ENCODE assay signal across 10 cellular contexts in the genomic region with DNA sequence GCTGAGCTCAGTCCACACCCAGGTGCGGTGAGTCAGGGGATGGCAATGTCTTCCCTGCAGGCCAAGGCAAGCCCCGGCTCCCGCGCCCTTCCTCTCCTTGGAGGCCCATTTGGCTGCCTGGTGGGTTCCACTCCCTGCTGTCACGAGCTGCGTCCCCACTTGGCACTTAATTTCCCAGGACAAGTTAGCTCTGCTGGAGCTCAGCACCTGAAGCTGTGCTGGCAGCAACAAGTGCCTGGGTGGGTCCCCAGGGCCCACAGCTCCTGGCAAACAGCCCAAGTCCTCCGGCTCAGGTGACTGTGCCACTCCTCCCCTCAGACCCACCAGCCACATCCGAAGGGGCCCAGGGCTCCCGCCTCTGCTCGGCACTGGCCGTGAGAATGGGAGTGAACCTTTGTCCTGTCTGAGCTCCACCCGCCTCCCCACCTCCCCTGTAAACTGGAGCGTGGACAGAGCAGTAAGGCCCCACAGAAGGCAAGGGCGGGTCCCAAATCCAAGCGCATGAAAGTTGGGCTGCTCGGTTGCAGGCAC. TPM values are rescaled to one million over a fixed set of nuclear protein-coding genes. Genes with fewer than 3 reads are reported as not detected.
DNase-seq lines count a peak whose midpoint lies in the region; TF ChIP-seq lines count a peak whose summit lies in the region.
"Had no signal": no experiment of that assay in that cellular context is flagged by ENCODE, and none has a peak within 500 bp of the region (broad histone marks: within the 10 kb centered on the region; RNA-seq: fewer than 3 reads in every experiment).

No MANE protein-coding gene starts in this region.

- TF ChIP-seq CTCF in GM13976 (IDR thresholded peaks at IDR 0.05; ENCODE audit: borderline replicate concordance, control extremely low read depth, extremely low read depth, insufficient read depth, missing control alignments), result no peak

- in situ Hi-C loops in Caki2 (cut with HindIII; ENCODE audit: low pct_unique_long_range_greater_than_20kb, low sequenced_read_pairs), result no loop called here
- in situ Hi-C loops in GM13976 (cut with MboI; ENCODE audit: low sequenced_read_pairs, unreplicated experiment), result no loop called here

- peak; percentile 88 for DNase-seq in Caki2 (ENCODE audit: low read depth)
- peak; percentile 75 for DNase-seq in NCI-H1105 treated with DMSO at 0.1 percent for 48 hours (lab: John Stamatoyannopoulos, UW)
- peak; percentile 28 for DNase-seq in dermis blood vessel endothelial cell
- DNase-seq in myocyte (ENCODE audit: low read depth), result peak; percentile 10
- DNase-seq in GM13976 (ENCODE audit: low spot score), result no peak
- no peak for DNase-seq in HUDEP-2 (lab: John Stamatoyannopoulos, UW; ENCODE audit: unreplicated experiment in 76 of 76)
- DNase-seq in NK-92 (lab: John Stamatoyannopoulos, UW; ENCODE audit: unreplicated experiment), result no peak
- no peak for DNase-seq in hepatic stellate cell (ENCODE audit: low spot score)
- DNase-seq: H7, NCI-H82 had no signal

RNA-seq across cellular contexts. Expression of gene LAMA5, which starts 16.9 kb away (rescaled TPM):
- total RNA-seq in Caki2 (2014; rRNA removed; shearing (Covaris generic); ENCODE audit: low replicate concordance), result 59.3 and 63.3 TPM in 2 replicates
- 55.8 and 127 TPM in 2 replicates for total RNA-seq in dermis blood vessel endothelial cell
- 90.5 and 173 TPM in 2 replicates for total RNA-seq in myocyte
- polyA plus RNA-seq in myocyte (2012), result 82.7 TPM

RNA-seq across cellular contexts. Expression of gene RPS21, which starts 36.7 kb away (rescaled TPM):
- 2,013 and 2,296 TPM in 2 replicates for total RNA-seq in Caki2 (2014; rRNA removed; shearing (Covaris generic); ENCODE audit: low replicate concordance)
- total RNA-seq in dermis blood vessel endothelial cell (226 and 1,095 TPM in 2 replicates), myocyte (610 and 2,016 TPM in 2 replicates)
- polyA plus RNA-seq in myocyte (2012), result 2,121 TPM

RNA-seq across cellular contexts. Expression of gene ADRM1, which starts 47.4 kb away (rescaled TPM):
- total RNA-seq in Caki2 (2014; rRNA removed; shearing (Covaris generic); ENCODE audit: low replicate concordance), result 213 and 243 TPM in 2 replicates
- total RNA-seq in dermis blood vessel endothelial cell, result 130 and 158 TPM in 2 replicates
- 144 and 156 TPM in 2 replicates for total RNA-seq in myocyte
- polyA plus RNA-seq in myocyte (2012), result 152 TPM

RNA-seq across cellular contexts. Expression of gene CABLES2, which starts 56.9 kb away (rescaled TPM):
- 3.3 and 5.9 TPM in 2 replicates for total RNA-seq in Caki2 (2014; rRNA removed; shearing (Covaris generic); ENCODE audit: low replicate concordance)
- total RNA-seq in dermis blood vessel endothelial cell, result 0.85 and 1.9 TPM in 2 replicates
- 3.8 and 4.4 TPM in 2 replicates for total RNA-seq in myocyte
- polyA plus RNA-seq in myocyte (2012), result 4.1 TPM

Comparison
In these comparisons a context has a peak if more than half of its experiments do, and no peak if none do; other contexts are left out.
1. DNase-seq: peak in Caki2 (single experiment), NCI-H1105 treated with DMSO at 0.1 percent for 48 hours (single experiment), dermis blood vessel endothelial cell (single experiment) and myocyte (single experiment); none in GM13976 (single experiment), HUDEP-2 (0 of 76), NK-92 (single experiment) and hepatic stellate cell (single experiment).